ENCODE assay signal across 24 cellular contexts in genomic region chrX:49139713-49140112, GRCh38. TPM values are rescaled to one million over a fixed set of nuclear protein-coding genes. Genes with fewer than 3 reads are reported as not detected.
DNase-seq lines count a peak whose midpoint lies in the region; ATAC-seq, FAIRE-seq and TF ChIP-seq lines count a peak whose summit lies in the region.
"Had no signal": no experiment of that assay in that cellular context is flagged by ENCODE, and none has a peak within 500 bp of the region (broad histone marks: within the 10 kb centered on the region; RNA-seq: fewer than 3 reads in every experiment).

No MANE protein-coding gene starts in this region.

- H3K9me3 ChIP-seq in breast epithelium (peaks cover 18 to 51% of the 10 kb centered on the region in 2 donors), K562 (replicated peaks; ENCODE audit: control insufficient read depth, insufficient read depth, low read depth, low read length) (peaks cover 41% of the 10 kb centered on the region), transverse colon (peaks cover 0 to 6% of the 10 kb centered on the region in 2 donors)

- ATAC-seq in K562 (peak; percentile 36), GM21526 (IDR thresholded peaks at IDR 0.05; ENCODE audit: low FRiP score, unreplicated experiment) (no peak)
- ATAC-seq: Right ventricle myocardium inferior had no signal

- CTCF ChIA-PET in MCF 10A (lab: Yijun Ruan, JAX): interaction anchor here (1.9 kb wide), 1 partner anchor 16 kb away, joined by 7 read pairs; no protein-coding TSS in a partner anchor
- CTCF ChIA-PET in K562 (lab: Yijun Ruan, JAX; ENCODE audit: low intra/inter-chr PET ratio): no interaction called here
- CTCF ChIA-PET in activated naive CD4-positive, alpha-beta T cell treated with anti-CD3 and anti-CD28 coated beads, Interleukin-2, amount 10 ng/mL, durations not matched to agents 7 days and 5 days (lab: Charles Lee): no interaction called here

- TF ChIP-seq CTCF in MCF 10A (IDR thresholded peaks at IDR 0.05; ENCODE audit: unreplicated experiment): no peak
- TF ChIP-seq CTCF in breast epithelium (IDR thresholded peaks at IDR 0.05): no peak
- TF ChIP-seq CTCF in K562 (IDR thresholded peaks at IDR 0.05 in 2 of 3, conservative IDR thresholded peaks at IDR 0.05 in 1 of 3; ENCODE audit: insufficient read depth in 2 of 3, low read depth in 1 of 3, low read length in 3 of 3): no peak
- TF ChIP-seq CTCF in transverse colon (IDR thresholded peaks at IDR 0.05): no peak

- peak; percentile 57 for TF ChIP-seq EP300 in K562 (IDR thresholded peaks at IDR 0.05; ENCODE audit: low read length)
- no peak for TF ChIP-seq EP300 in transverse colon (IDR thresholded peaks at IDR 0.05; ENCODE audit: low read depth)

- intact Hi-C loops in MCF 10A (cut with micrococcal nuclease) (no loop called here), breast epithelium (cut with DNase I; ENCODE audit: low total_unique reads) (no loop called here), K562 (cut with micrococcal nuclease) (no loop called here), transverse colon (cut with DNase I; ENCODE audit: low total_unique reads) (no loop called here)

- H3K79me2 ChIP-seq in K562 (ENCODE audit: control insufficient read depth, insufficient read depth, low read length): peaks cover 36% of the 10 kb centered on the region

- H3K4me1 Mint-ChIP-seq in MCF 10A (ENCODE audit: insufficient read depth, unreplicated experiment): no peaks in the 10 kb centered on the region
- no peaks in the 10 kb centered on the region for H3K4me1 Mint-ChIP-seq in activated naive CD4-positive, alpha-beta T cell treated with anti-CD3 and anti-CD28 coated beads, Interleukin-2, amount 10 ng/mL, durations not matched to agents 7 days and 5 days

- no peaks in the 10 kb centered on the region for H3K27me3 ChIP-seq in breast epithelium
- H3K27me3 ChIP-seq in K562 (ENCODE audit: control insufficient read depth in 2 of 2, insufficient read depth in 2 of 2, low read length in 2 of 2): no peaks in the 10 kb centered on the region
- no peaks in the 10 kb centered on the region for H3K27me3 ChIP-seq in transverse colon

- peak; percentile 11 for FAIRE-seq in K562 (lab: Jason Lieb, UNC)
- FAIRE-seq: GM12892, GM18507, H54, RCC 7860 had no signal

- TF ChIP-seq RAD21 in K562 (CRISPR knock-in tag; conservative IDR thresholded peaks at IDR 0.05 in 1 of 2, IDR thresholded peaks at IDR 0.05 in 1 of 2): no peak

- H3K36me3 Mint-ChIP-seq in MCF 10A (ENCODE audit: insufficient read depth, unreplicated experiment): no peaks in the 10 kb centered on the region
- H3K36me3 Mint-ChIP-seq in activated naive CD4-positive, alpha-beta T cell treated with anti-CD3 and anti-CD28 coated beads, Interleukin-2, amount 10 ng/mL, durations not matched to agents 7 days and 5 days: peaks cover 3% of the 10 kb centered on the region

- POLR2A ChIA-PET in MCF 10A (lab: Yijun Ruan, JAX) (no interaction called here), K562 (lab: Yijun Ruan, JAX) (no interaction called here)

- no peaks in the 10 kb centered on the region for H3K9me1 ChIP-seq in K562 (ENCODE audit: control insufficient read depth, insufficient read depth, low read length)

- no peak overlapping the region for H3K9ac ChIP-seq in K562 (ENCODE audit: insufficient read depth in 1 of 2, low read depth in 2 of 2, low read length in 2 of 2)

- no peaks in the 10 kb centered on the region for H3K27me3 Mint-ChIP-seq in MCF 10A (ENCODE audit: insufficient read depth, unreplicated experiment)
- H3K27me3 Mint-ChIP-seq in activated naive CD4-positive, alpha-beta T cell treated with anti-CD3 and anti-CD28 coated beads, Interleukin-2, amount 10 ng/mL, durations not matched to agents 7 days and 5 days: no peaks in the 10 kb centered on the region

- BruUV-seq in MCF 10A (replicated peaks; lab: Mats Ljungman, UMichigan): no TSS peak
- BruUV-seq in K562 (replicated peaks; lab: Mats Ljungman, UMichigan): no TSS peak

- H3K27ac ChIP-seq in breast epithelium: no peak overlapping the region
- H3K27ac ChIP-seq in K562 (ENCODE audit: extremely low read depth, low read depth, low read length): peak overlapping the region; percentile 44; the same call in 1 of the 3 replicates
- no peak overlapping the region for H3K27ac ChIP-seq in transverse colon
- H3K27ac ChIP-seq: 22Rv1 had no signal

- no peak overlapping the region for H2AFZ ChIP-seq in K562 (ENCODE audit: low read depth, low read length)

- no peaks in the 10 kb centered on the region for H3K36me3 ChIP-seq in breast epithelium
- peaks cover 80% of the 10 kb centered on the region for H3K36me3 ChIP-seq in K562 (ENCODE audit: control insufficient read depth, insufficient read depth, low read length)
- H3K36me3 ChIP-seq in transverse colon: no peaks in the 10 kb centered on the region

- H3K27ac Mint-ChIP-seq in MCF 10A (ENCODE audit: low read depth, unreplicated experiment): no peak overlapping the region
- H3K27ac Mint-ChIP-seq in activated naive CD4-positive, alpha-beta T cell treated with anti-CD3 and anti-CD28 coated beads, Interleukin-2, amount 10 ng/mL, durations not matched to agents 7 days and 5 days: no peak overlapping the region
- H3K27ac Mint-ChIP-seq: HFFc6 had no signal

- WGBS in K562 (ENCODE audit: insufficient coverage, low coverage, missing lambda C conversion rate): 82% methylated on average over 1 of the region's 4 CpGs
- WGBS in transverse colon (ENCODE audit: low coverage in 1 of 2), 2 donors: 60 to 73% methylated on average over 3 to 4 of the region's 4 CpGs

- H4K20me1 ChIP-seq in K562 (replicated peaks; ENCODE audit: control insufficient read depth, insufficient read depth, low read length): no peaks in the 10 kb centered on the region

- H3K9me3 Mint-ChIP-seq in MCF 10A (ENCODE audit: unreplicated experiment): peaks cover 12% of the 10 kb centered on the region
- H3K9me3 Mint-ChIP-seq in activated naive CD4-positive, alpha-beta T cell treated with anti-CD3 and anti-CD28 coated beads, Interleukin-2, amount 10 ng/mL, durations not matched to agents 7 days and 5 days: peaks cover 13% of the 10 kb centered on the region

- H3K4me3 ChIP-seq in breast epithelium (no peak overlapping the region), K562 (no peak overlapping the region), transverse colon (no peak overlapping the region)

- in situ Hi-C loops in K562 (cut with MboI): no loop called here
- in situ Hi-C loops in transverse colon (cut with MboI; ENCODE audit: low pct_ligation_motif_present in 1 of 4, low pct_unique_long_range_greater_than_20kb in 1 of 4, low sequenced_read_pairs in 3 of 4): no loop called here

- no peak for TF ChIP-seq POLR2A in breast epithelium (IDR thresholded peaks at IDR 0.05)
- TF ChIP-seq POLR2A in K562 (conservative IDR thresholded peaks at IDR 0.05): no peak
- TF ChIP-seq POLR2A in transverse colon (IDR thresholded peaks at IDR 0.05): no peak

- no peak overlapping the region for H3K4me2 ChIP-seq in K562 (ENCODE audit: insufficient read depth, low read length)

- H3K4me1 ChIP-seq in breast epithelium (no peaks in the 10 kb centered on the region), K562 (replicated peaks in 1 of 2; ENCODE audit: control insufficient read depth in 2 of 2, insufficient read depth in 2 of 2, low read length in 2 of 2) (peaks cover 0 to 7% of the 10 kb centered on the region in 2 experiments; a peak in 3 of 5 replicates), transverse colon (no peaks in the 10 kb centered on the region)

- DNase-seq in MCF 10A (ENCODE audit: unreplicated experiment) (peak; percentile 8), breast epithelium (ENCODE audit: low spot score in 2 of 2) (no peak), K562 (ENCODE audit: extremely low read depth in 1 of 4, low spot score in 3 of 4) (peak in 1 of 4 experiments; percentile 44), transverse colon (no peak)
- no peak for DNase-seq in activated naive CD4-positive, alpha-beta T cell treated with anti-CD3 and anti-CD28 coated beads, Interleukin-2, amount 10 ng/mL, durations not matched to agents 7 days and 5 days
- DNase-seq: Calu3; DMS79; HFFc6; IMR-90; Kasumi-1; MM.1S; NCI-H1092 treated with DMSO at 0.1 percent for 48 hours; NCI-H2081 treated with DMSO at 0.1 percent for 48 hours; NCI-H446 treated with DMSO at 0.1 percent for 48 hours; NCI-H748 treated with DMSO at 0.1 percent for 48 hours; NK-92 treated with Interleukin-12 subunit alpha and Interleukin-12 subunit beta, amount 100 ng/mL, for 24 hours had no signal

- H3K4me3 Mint-ChIP-seq in MCF 10A (ENCODE audit: unreplicated experiment): no peak overlapping the region
- no peak overlapping the region for H3K4me3 Mint-ChIP-seq in activated naive CD4-positive, alpha-beta T cell treated with anti-CD3 and anti-CD28 coated beads, Interleukin-2, amount 10 ng/mL, durations not matched to agents 7 days and 5 days
- H3K4me3 Mint-ChIP-seq: HFFc6 had no signal

RNA-seq across cellular contexts. Expression of gene GPKOW, which starts 16.2 kb away (rescaled TPM):
- total RNA-seq in MCF 10A (2022) (22.0 and 24.4 TPM in 2 replicates), breast epithelium (10 to 100 TPM; 21.1 to 28.8 (median 27.8) TPM), K562 (2014; rRNA removed) (44.8 and 49.6 TPM in 2 replicates), K562 (2014; rRNA removed; fragmentation: Illumina TruSeq; extraction: Trizol) (15.0 and 16.6 TPM in 2 replicates), K562 (2015; rRNA removed; fragmentation: Illumina TruSeq; extraction: Trizol) (23.6 and 23.8 TPM in 2 replicates), K562 (2021) (29.7 and 30.0 TPM in 2 replicates), transverse colon (10 to 100 TPM; 10.7 to 21.8 (median 18.0) TPM)
- total RNA-seq in K562 (2011; cell fraction: chromatin; rRNA removed; ENCODE audit: low replicate concordance): 13.7 and 27.7 TPM in 2 replicates
- 19.3 and 21.2 TPM in 2 replicates for total RNA-seq in K562 (2011; cell fraction: nucleolus; rRNA removed)
- 16.6 and 19.1 TPM in 2 replicates for total RNA-seq in K562 (2011; cell fraction: nucleoplasm; rRNA removed)
- polyA plus RNA-seq in K562 (2011; rRNA removed) (30.1 and 34.3 TPM in 2 replicates), K562 (2014; fragmentation: Illumina TruSeq; extraction: Trizol) (31.3 and 31.4 TPM in 2 replicates), K562 (2014; fragmentation: Nextera tagmentation; extraction: Ambion mirVana) (1 to 10 TPM; 3.7 to 4.5 TPM), K562 (2014; rRNA removed) (30.4 and 37.4 TPM in 2 replicates)
- polyA plus RNA-seq in K562 (2011; cell fraction: cytosol; rRNA removed): 27.5 and 32.8 TPM in 2 replicates
- 20.6 and 21.4 TPM in 2 replicates for polyA plus RNA-seq in K562 (2011; cell fraction: nucleus; rRNA removed)
- 25.4 and 35.2 TPM in 2 replicates for polyA plus RNA-seq in K562 (2012)
- 21.1 and 27.6 TPM in 2 replicates for polyA minus RNA-seq in K562 (2011; rRNA and poly(A)+ RNA removed)
- 15.4 and 17.1 TPM in 2 replicates for polyA minus RNA-seq in K562 (2011; cell fraction: cytosol; rRNA and poly(A)+ RNA removed)
- 4.6 and 8.4 TPM in 2 replicates for polyA minus RNA-seq in K562 (2011; cell fraction: nucleus; rRNA and poly(A)+ RNA removed)

RNA-seq across cellular contexts. Expression of gene MAGIX, which starts 22.8 kb away (rescaled TPM):
- total RNA-seq in MCF 10A (2022) (0.52 and 0.84 TPM in 2 replicates), breast epithelium (10 to 100 TPM in 1 of 3 donors, 1 to 10 TPM in 2; 1.3 to 12.4 (median 4.9) TPM), K562 (2014; rRNA removed) (2.5 and 3.5 TPM in 2 replicates), K562 (2014; rRNA removed; fragmentation: Illumina TruSeq; extraction: Trizol) (0.32 and 0.33 TPM in 2 replicates), K562 (2015; rRNA removed; fragmentation: Illumina TruSeq; extraction: Trizol) (0.47 and 0.79 TPM in 2 replicates), K562 (2021) (2.2 and 2.4 TPM in 2 replicates), transverse colon (10 to 100 TPM in 3 of 4 donors, 1 to 10 TPM in 1; 5.6 to 28.8 (median 12.7) TPM)
- 3.0 TPM in 2 replicates for total RNA-seq in K562 (2011; cell fraction: chromatin; rRNA removed; ENCODE audit: low replicate concordance)
- total RNA-seq in K562 (2011; cell fraction: nucleolus; rRNA removed): 1.8 and 2.7 TPM in 2 replicates
- 2.5 and 4.6 TPM in 2 replicates for total RNA-seq in K562 (2011; cell fraction: nucleoplasm; rRNA removed)
- polyA plus RNA-seq in K562 (2011; rRNA removed) (0.78 and 1.6 TPM in 2 replicates), K562 (2014; fragmentation: Illumina TruSeq; extraction: Trizol) (0.28 and 1.2 TPM in 2 replicates), K562 (2014; fragmentation: Nextera tagmentation; extraction: Ambion mirVana) (under 1 TPM; 0.08 to 0.22 TPM), K562 (2014; rRNA removed) (1.4 and 1.9 TPM in 2 replicates)
- polyA plus RNA-seq in K562 (2011; cell fraction: cytosol; rRNA removed): 2.6 and 4.7 TPM in 2 replicates
- 2.2 and 4.1 TPM in 2 replicates for polyA plus RNA-seq in K562 (2011; cell fraction: nucleus; rRNA removed)
- 1.1 and 1.7 TPM in 2 replicates for polyA plus RNA-seq in K562 (2012)
- polyA minus RNA-seq in K562 (2011; rRNA and poly(A)+ RNA removed): 0.91 and 1.2 TPM in 2 replicates
- 1.0 and 2.2 TPM in 2 replicates for polyA minus RNA-seq in K562 (2011; cell fraction: cytosol; rRNA and poly(A)+ RNA removed)
- polyA minus RNA-seq in K562 (2011; cell fraction: nucleus; rRNA and poly(A)+ RNA removed): 2.2 and 2.7 TPM in 2 replicates
- total RNA-seq: HT1080 had no signal

RNA-seq across cellular contexts. Expression of gene PLP2, which starts 32.0 kb away (rescaled TPM):
- total RNA-seq in MCF 10A (2022) (292 and 308 TPM in 2 replicates), breast epithelium (10 to 100 TPM; 23.4 to 27.9 (median 27.8) TPM), K562 (2014; rRNA removed) (34.7 and 55.2 TPM in 2 replicates), K562 (2014; rRNA removed; fragmentation: Illumina TruSeq; extraction: Trizol) (65.1 and 67.8 TPM in 2 replicates), K562 (2015; rRNA removed; fragmentation: Illumina TruSeq; extraction: Trizol) (70.4 and 73.0 TPM in 2 replicates), K562 (2021) (106 and 112 TPM in 2 replicates), transverse colon (10 to 100 TPM; 31.0 to 60.3 (median 43.2) TPM)
- total RNA-seq in K562 (2011; cell fraction: chromatin; rRNA removed; ENCODE audit: low replicate concordance): 74.1 and 122 TPM in 2 replicates
- 138 and 180 TPM in 2 replicates for total RNA-seq in K562 (2011; cell fraction: nucleolus; rRNA removed)
- 178 and 233 TPM in 2 replicates for total RNA-seq in K562 (2011; cell fraction: nucleoplasm; rRNA removed)
- polyA plus RNA-seq in K562 (2011; rRNA removed) (169 and 175 TPM in 2 replicates), K562 (2014; fragmentation: Illumina TruSeq; extraction: Trizol) (199 and 236 TPM in 2 replicates), K562 (2014; fragmentation: Nextera tagmentation; extraction: Ambion mirVana) (100 to 1,000 TPM; 117 to 208 TPM), K562 (2014; rRNA removed) (63.0 and 96.3 TPM in 2 replicates)
- polyA plus RNA-seq in K562 (2011; cell fraction: cytosol; rRNA removed): 367 and 379 TPM in 2 replicates
- 76.0 and 82.2 TPM in 2 replicates for polyA plus RNA-seq in K562 (2011; cell fraction: nucleus; rRNA removed)
- polyA plus RNA-seq in K562 (2012): 170 and 356 TPM in 2 replicates
- polyA minus RNA-seq in K562 (2011; rRNA and poly(A)+ RNA removed): 88.3 and 104 TPM in 2 replicates
- polyA minus RNA-seq in K562 (2011; cell fraction: cytosol; rRNA and poly(A)+ RNA removed): 55.9 and 80.5 TPM in 2 replicates
- polyA minus RNA-seq in K562 (2011; cell fraction: nucleus; rRNA and poly(A)+ RNA removed): 8.6 and 18.3 TPM in 2 replicates

RNA-seq across cellular contexts. Expression of gene PRICKLE3, which starts 46.5 kb away (rescaled TPM):
- total RNA-seq in MCF 10A (2022) (14.5 and 15.7 TPM in 2 replicates), breast epithelium (10 to 100 TPM; 13.3 to 14.4 (median 14.0) TPM), K562 (2014; rRNA removed) (24.7 and 26.8 TPM in 2 replicates), K562 (2014; rRNA removed; fragmentation: Illumina TruSeq; extraction: Trizol) (6.8 and 8.7 TPM in 2 replicates), K562 (2015; rRNA removed; fragmentation: Illumina TruSeq; extraction: Trizol) (10.2 and 11.2 TPM in 2 replicates), K562 (2021) (43.8 and 44.3 TPM in 2 replicates), transverse colon (10 to 100 TPM; 14.5 to 40.0 (median 33.2) TPM)
- 44.7 and 103 TPM in 2 replicates for total RNA-seq in K562 (2011; cell fraction: chromatin; rRNA removed; ENCODE audit: low replicate concordance)
- 65.1 and 65.2 TPM in 2 replicates for total RNA-seq in K562 (2011; cell fraction: nucleolus; rRNA removed)
- total RNA-seq in K562 (2011; cell fraction: nucleoplasm; rRNA removed): 41.5 and 44.2 TPM in 2 replicates
- polyA plus RNA-seq in K562 (2011; rRNA removed) (14.0 and 22.0 TPM in 2 replicates), K562 (2014; fragmentation: Illumina TruSeq; extraction: Trizol) (19.1 and 19.4 TPM in 2 replicates), K562 (2014; fragmentation: Nextera tagmentation; extraction: Ambion mirVana) (1 to 10 TPM; 1.1 to 1.4 TPM), K562 (2014; rRNA removed) (23.7 and 32.8 TPM in 2 replicates)
- polyA plus RNA-seq in K562 (2011; cell fraction: cytosol; rRNA removed): 13.3 and 26.4 TPM in 2 replicates
- polyA plus RNA-seq in K562 (2011; cell fraction: nucleus; rRNA removed): 49.4 and 83.5 TPM in 2 replicates
- 28.6 and 29.5 TPM in 2 replicates for polyA plus RNA-seq in K562 (2012)
- polyA minus RNA-seq in K562 (2011; rRNA and poly(A)+ RNA removed): 10.3 and 12.1 TPM in 2 replicates
- 30.0 and 34.3 TPM in 2 replicates for polyA minus RNA-seq in K562 (2011; cell fraction: cytosol; rRNA and poly(A)+ RNA removed)
- polyA minus RNA-seq in K562 (2011; cell fraction: nucleus; rRNA and poly(A)+ RNA removed): 18.0 and 18.3 TPM in 2 replicates
